In the genomic region with DNA sequence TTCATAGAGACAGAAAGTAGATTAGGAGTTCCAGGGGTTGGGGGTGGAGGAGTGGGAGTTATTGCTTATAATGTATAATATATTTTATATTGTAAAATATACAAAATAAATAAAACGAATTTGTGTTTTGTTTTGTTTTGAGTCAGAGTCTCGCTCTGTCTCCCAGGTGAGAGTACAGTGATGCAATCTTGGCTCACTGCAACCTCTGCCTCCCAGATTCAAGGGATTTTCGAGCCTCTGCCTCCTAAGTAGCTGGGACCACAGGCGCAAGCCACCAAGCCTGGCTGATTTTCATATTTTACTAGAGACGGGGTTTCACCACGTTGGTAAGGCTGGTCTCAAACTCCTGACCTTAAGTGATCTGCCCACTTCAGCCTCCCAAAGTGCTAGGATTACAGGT, we compare ENCODE assay signal across 7 cellular contexts. TPM values are rescaled to one million over a fixed set of nuclear protein-coding genes. Genes with fewer than 3 reads are reported as not detected.
"Had no signal": no experiment of that assay in that cellular context is flagged by ENCODE, and none has a peak within 500 bp of the region (broad histone marks: within the 10 kb centered on the region; RNA-seq: fewer than 3 reads in every experiment).

No MANE protein-coding gene starts in this region.

- H2AFZ ChIP-seq: GM23338 had no signal

- FAIRE-seq: H1, H54 had no signal

- DNase-seq: H9, HCEC 1CT had no signal

- ATAC-seq: GM23338 had no signal

- H3K4me3 ChIP-seq: GM23338 had no signal

- H3K4me2 ChIP-seq: GM23338 had no signal

RNA-seq across cellular contexts. Expression of gene DAND5, which starts 9.9 kb away (rescaled TPM):
- total RNA-seq: HT-29 had no signal
- polyA plus RNA-seq: IgD-negative memory B cell had no signal
